Comparison of ENCODE assay signal across 14 cellular contexts in the genomic region with DNA sequence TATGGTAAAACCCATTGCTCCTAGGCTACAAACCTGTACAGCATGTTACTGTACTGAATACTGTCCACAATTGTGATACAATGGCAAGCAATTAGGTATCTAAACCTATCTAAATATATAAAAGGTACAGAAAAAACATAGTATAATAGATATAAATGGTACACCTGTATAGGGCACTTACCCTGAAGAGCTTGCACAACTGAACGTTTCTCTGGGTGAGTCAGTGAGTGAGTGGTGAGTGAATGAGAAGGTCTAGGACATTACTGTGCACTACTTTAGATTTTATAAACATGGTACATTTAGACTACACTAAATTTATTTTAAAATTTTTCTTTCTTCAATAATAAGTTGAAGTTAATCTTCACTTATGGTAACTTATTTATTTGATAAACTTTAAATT.
DNase-seq lines count a peak whose midpoint lies in the region; ATAC-seq and TF ChIP-seq lines count a peak whose summit lies in the region.
"Had no signal": no experiment of that assay in that cellular context is flagged by ENCODE, and none has a peak within 500 bp of the region (broad histone marks: within the 10 kb centered on the region; RNA-seq: fewer than 3 reads in every experiment).

No MANE protein-coding gene starts in this region.

- TF ChIP-seq CTCF in 22Rv1 (IDR thresholded peaks at IDR 0.05) (no peak), PC-3 (conservative IDR thresholded peaks at IDR 0.05; ENCODE audit: low read depth, low read length) (no peak), foreskin keratinocyte (conservative IDR thresholded peaks at IDR 0.05) (no peak), body of pancreas (IDR thresholded peaks at IDR 0.05) (no peak)

- intact Hi-C loops in PC-3 (cut with micrococcal nuclease) (no loop called here), body of pancreas (cut with DNase I) (no loop called here)

- H3K9me3 ChIP-seq in PC-3 (ENCODE audit: low read length): no peaks in the 10 kb centered on the region
- H3K9me3 ChIP-seq in body of pancreas: no peaks in the 10 kb centered on the region
- H3K9me3 ChIP-seq: BLaER1 treated with 17β-estradiol and CSF1 and Interleukin-3, amounts not matched to agents 10 nM and 100 nM; SJCRH30 had no signal

- CTCF ChIA-PET in PC-3 (lab: Charles Lee): no interaction called here

- POLR2A ChIA-PET in PC-3 (lab: Charles Lee; ENCODE audit: unreplicated experiment): no interaction called here

- no peak overlapping the region for H3K4me3 ChIP-seq in PC-3 (ENCODE audit: low read length)
- no peak overlapping the region for H3K4me3 ChIP-seq in body of pancreas
- H3K4me3 ChIP-seq: BLaER1 treated with 17β-estradiol and CSF1 and Interleukin-3, amounts not matched to agents 10 nM and 100 nM; K562; SJCRH30 had no signal

- BruUV-seq in PC-3 (replicated peaks; lab: Mats Ljungman, UMichigan): no TSS peak

- H3K36me3 ChIP-seq in PC-3 (ENCODE audit: low read depth, low read length): no peaks in the 10 kb centered on the region
- H3K36me3 ChIP-seq in body of pancreas (replicated peaks in 1 of 2; ENCODE audit: insufficient read depth in 1 of 2, low read depth in 2 of 2): no peaks in the 10 kb centered on the region
- H3K36me3 ChIP-seq: BLaER1 treated with 17β-estradiol and CSF1 and Interleukin-3, amounts not matched to agents 10 nM and 100 nM; SJCRH30 had no signal

- ATAC-seq in PC-3: peak; percentile 63
- ATAC-seq in foreskin keratinocyte: peak; percentile 81
- no peak for ATAC-seq in HG03442 (IDR thresholded peaks at IDR 0.05; ENCODE audit: unreplicated experiment)
- ATAC-seq in body of pancreas: no peak
- ATAC-seq: CD8-positive, alpha-beta T cell; K562 had no signal

- H3K79me2 ChIP-seq in PC-3 (ENCODE audit: low read length): no peaks in the 10 kb centered on the region

- H3K4me2 ChIP-seq in PC-3 (ENCODE audit: low read length): no peak overlapping the region

- H3K27ac ChIP-seq in 22Rv1: peak overlapping the region; percentile 42; the same call in 1 of the 2 replicates
- no peak overlapping the region for H3K27ac ChIP-seq in PC-3 (ENCODE audit: low read length)
- no peak overlapping the region for H3K27ac ChIP-seq in foreskin keratinocyte
- H3K27ac ChIP-seq in body of pancreas: no peak overlapping the region
- H3K27ac ChIP-seq: RWPE1, SJCRH30 had no signal

- no peaks in the 10 kb centered on the region for H4K20me1 ChIP-seq in PC-3 (ENCODE audit: low read length)
- H4K20me1 ChIP-seq: BLaER1 treated with 17β-estradiol and CSF1 and Interleukin-3, amounts not matched to agents 10 nM and 100 nM had no signal

- no peaks in the 10 kb centered on the region for H3F3A ChIP-seq in PC-3 (ENCODE audit: low read length, unreplicated experiment)

- no peak overlapping the region for H3K9ac ChIP-seq in PC-3 (ENCODE audit: low read length)
- H3K9ac ChIP-seq: BLaER1 treated with 17β-estradiol and CSF1 and Interleukin-3, amounts not matched to agents 10 nM and 100 nM had no signal

- H2AFZ ChIP-seq in PC-3 (ENCODE audit: low read length): no peak overlapping the region

- 50 to 53% methylated on average over 1 of the region's 1 CpG for WGBS in body of pancreas, 2 donors

- H3K27me3 ChIP-seq in PC-3 (ENCODE audit: low read length): no peaks in the 10 kb centered on the region
- peaks cover 6% of the 10 kb centered on the region for H3K27me3 ChIP-seq in foreskin keratinocyte
- H3K27me3 ChIP-seq in body of pancreas: no peaks in the 10 kb centered on the region
- H3K27me3 ChIP-seq: BLaER1 treated with 17β-estradiol and CSF1 and Interleukin-3, amounts not matched to agents 10 nM and 100 nM; SJCRH30 had no signal

- no peak for TF ChIP-seq POLR2A in body of pancreas (IDR thresholded peaks at IDR 0.05)

- DNase-seq in NCI-H1436 (lab: John Stamatoyannopoulos, UW): peak; percentile 51
- DNase-seq in PC-3: peak; percentile 36
- peak in 1 of 2 donors; percentile 47 for DNase-seq in foreskin keratinocyte
- DNase-seq in stimulated activated CD4-positive, alpha-beta T cell treated with anti-CD3 and anti-CD28 coated beads, Interleukin-4, amount 100 ng/mL, for 24 hours: no peak
- no peak for DNase-seq in body of pancreas
- DNase-seq: Calu3; CD8-positive, alpha-beta T cell; NCI-H1694 treated with DMSO at 0.1 percent for 48 hours; SJCRH30 had no signal

- H3K9me2 ChIP-seq in PC-3 (replicated peaks; ENCODE audit: low read length): no peaks in the 10 kb centered on the region

- H3K4me1 ChIP-seq in PC-3 (ENCODE audit: insufficient read depth, low read length) (peaks cover 25% of the 10 kb centered on the region), foreskin keratinocyte (no peaks in the 10 kb centered on the region), body of pancreas (no peaks in the 10 kb centered on the region)

Comparison
In these comparisons a context has a peak if more than half of its experiments do, and no peak if none do; other contexts are left out.
1. DNase-seq: peak in NCI-H1436 (single experiment) and PC-3 (single experiment); none in stimulated activated CD4-positive, alpha-beta T cell treated with anti-CD3 and anti-CD28 coated beads, Interleukin-4, amount 100 ng/mL, for 24 hours (single experiment) and body of pancreas (0 of 4).
2. ATAC-seq: peak in PC-3 (single experiment) and foreskin keratinocyte (single experiment); none in HG03442 (single experiment) and body of pancreas (single experiment).